13 cellular contexts compared by ENCODE assay signal in genomic region chr7:36048902-36049240, GRCh38.
DNase-seq lines count a peak whose midpoint lies in the region; ATAC-seq and TF ChIP-seq lines count a peak whose summit lies in the region.
"Had no signal": no experiment of that assay in that cellular context is flagged by ENCODE, and none has a peak within 500 bp of the region (broad histone marks: within the 10 kb centered on the region; RNA-seq: fewer than 3 reads in every experiment).

No MANE protein-coding gene starts in this region.

- CTCF ChIA-PET in activated CD4-positive, alpha-beta memory T cell treated with anti-CD3 and anti-CD28 coated beads, Interleukin-2, amount 10 ng/mL, durations not matched to agents 7 days and 5 days (lab: Charles Lee) = no interaction called here

- H3K9me3 ChIP-seq in psoas muscle (no peaks in the 10 kb centered on the region), colonic mucosa (no peaks in the 10 kb centered on the region)
- H3K9me3 ChIP-seq: BLaER1, gastroesophageal sphincter had no signal

- no peaks in the 10 kb centered on the region for H3K9me3 Mint-ChIP-seq in activated CD4-positive, alpha-beta memory T cell treated with anti-CD3 and anti-CD28 coated beads, Interleukin-2, amount 10 ng/mL, durations not matched to agents 7 days and 5 days
- H3K9me3 Mint-ChIP-seq: activated naive CD4-positive, alpha-beta T cell treated with anti-CD3 and anti-CD28 coated beads for 36 hours had no signal

- TF ChIP-seq CTCF in psoas muscle (IDR thresholded peaks at IDR 0.05) = no peak
- TF ChIP-seq CTCF in colonic mucosa (IDR thresholded peaks at IDR 0.05) = no peak

- H3K9ac ChIP-seq in colonic mucosa (ENCODE audit: low read depth in 2 of 2, low read length in 2 of 2) = no peak overlapping the region
- H3K9ac ChIP-seq: BLaER1 had no signal

- H3K27me3 ChIP-seq in psoas muscle (ENCODE audit: insufficient read depth in 3 of 3, low read length in 2 of 3) (no peaks in the 10 kb centered on the region), colonic mucosa (no peaks in the 10 kb centered on the region)
- H3K27me3 ChIP-seq: BLaER1, gastroesophageal sphincter had no signal

- H3K4me3 ChIP-seq in psoas muscle (no peak overlapping the region), colonic mucosa (no peak overlapping the region)
- H3K4me3 ChIP-seq: BLaER1, gastroesophageal sphincter had no signal

- intact Hi-C loops in psoas muscle (cut with DNase I) = loop anchor here (5.0 kb wide), 2 partner anchors 48 to 68 kb away; no protein-coding TSS in a partner anchor
- intact Hi-C loops in colonic mucosa (cut with DNase I) = no loop called here

- POLR2A ChIA-PET in activated CD4-positive, alpha-beta memory T cell treated with anti-CD3 and anti-CD28 coated beads, Interleukin-2, amount 10 ng/mL, durations not matched to agents 7 days and 5 days (lab: Charles Lee) = no interaction called here

- ATAC-seq in psoas muscle (peak in 1 of 4 donors; percentile 4), HG02970 (IDR thresholded peaks at IDR 0.05; ENCODE audit: low FRiP score, unreplicated experiment) (no peak)

- peaks cover 15% of the 10 kb centered on the region for H3K27me3 Mint-ChIP-seq in activated CD4-positive, alpha-beta memory T cell treated with anti-CD3 and anti-CD28 coated beads, Interleukin-2, amount 10 ng/mL, durations not matched to agents 7 days and 5 days

- H3K4me1 ChIP-seq in psoas muscle (peaks cover 53% of the 10 kb centered on the region), colonic mucosa (no peaks in the 10 kb centered on the region)

- DNase-seq in Daoy (ENCODE audit: low read depth) = peak; percentile 21
- DNase-seq in NCI-H2171 treated with DMSO at 0.1 percent for 48 hours (lab: John Stamatoyannopoulos, UW) = peak; percentile 84
- peak; percentile 68 for DNase-seq in dermis blood vessel endothelial cell
- DNase-seq in psoas muscle = no peak
- DNase-seq in NCI-H1694 (lab: John Stamatoyannopoulos, UW) = no peak
- no peak for DNase-seq in colonic mucosa
- DNase-seq in activated CD4-positive, alpha-beta memory T cell treated with anti-CD3 and anti-CD28 coated beads, Interleukin-2, amount 10 ng/mL, durations not matched to agents 7 days and 5 days = no peak
- DNase-seq: activated naive CD4-positive, alpha-beta T cell treated with anti-CD3 and anti-CD28 coated beads for 36 hours; effector memory CD4-positive, alpha-beta T cell; MV-4-11 had no signal

- H3K4me3 Mint-ChIP-seq in activated CD4-positive, alpha-beta memory T cell treated with anti-CD3 and anti-CD28 coated beads, Interleukin-2, amount 10 ng/mL, durations not matched to agents 7 days and 5 days = no peak overlapping the region
- H3K4me3 Mint-ChIP-seq: activated naive CD4-positive, alpha-beta T cell treated with anti-CD3 and anti-CD28 coated beads for 36 hours had no signal

- no peak overlapping the region for H3K27ac Mint-ChIP-seq in activated CD4-positive, alpha-beta memory T cell treated with anti-CD3 and anti-CD28 coated beads, Interleukin-2, amount 10 ng/mL, durations not matched to agents 7 days and 5 days
- H3K27ac Mint-ChIP-seq: activated naive CD4-positive, alpha-beta T cell treated with anti-CD3 and anti-CD28 coated beads for 36 hours had no signal

- no peaks in the 10 kb centered on the region for H3K4me1 Mint-ChIP-seq in activated CD4-positive, alpha-beta memory T cell treated with anti-CD3 and anti-CD28 coated beads, Interleukin-2, amount 10 ng/mL, durations not matched to agents 7 days and 5 days

- H3K36me3 ChIP-seq in psoas muscle (ENCODE audit: insufficient read depth in 1 of 2, low read depth in 1 of 2) (no peaks in the 10 kb centered on the region), colonic mucosa (no peaks in the 10 kb centered on the region)
- H3K36me3 ChIP-seq: BLaER1, gastroesophageal sphincter had no signal

- WGBS in psoas muscle, 3 donors = 29 to 38% (median 30%) methylated on average over 2 of the region's 2 CpGs

- peak overlapping the region; percentile 75 for H3K27ac ChIP-seq in psoas muscle
- H3K27ac ChIP-seq in colonic mucosa = no peak overlapping the region
- H3K27ac ChIP-seq: BLaER1, gastroesophageal sphincter had no signal

- H3K36me3 Mint-ChIP-seq in activated CD4-positive, alpha-beta memory T cell treated with anti-CD3 and anti-CD28 coated beads, Interleukin-2, amount 10 ng/mL, durations not matched to agents 7 days and 5 days (ENCODE audit: low read depth) = no peaks in the 10 kb centered on the region

Comparison
In these comparisons a context has a peak if more than half of its experiments do, and no peak if none do; other contexts are left out.
1. DNase-seq: peak in Daoy (single experiment), NCI-H2171 treated with DMSO at 0.1 percent for 48 hours (single experiment) and dermis blood vessel endothelial cell (single experiment); none in psoas muscle (0 of 2), NCI-H1694 (single experiment), colonic mucosa (single experiment) and activated CD4-positive, alpha-beta memory T cell treated with anti-CD3 and anti-CD28 coated beads, Interleukin-2, amount 10 ng/mL, durations not matched to agents 7 days and 5 days (single experiment).